In genomic region chr17:76585649-76586593, GRCh38 we compare ENCODE assay signal across 2 cellular contexts.
TF ChIP-seq lines count a peak whose summit lies in the region.

ST6GALNAC2 (minus strand) TSS chr17:76585860; CDS start chr17:76585808, 52 bp downstream.

TF ChIP-seq in HCT116, 20 proteins besides CTCF, POLR2A, EP300 and RAD21:
- TF ChIP-seq EZH2 (IDR thresholded peaks at IDR 0.05) (no peak), TCF7L2 (IDR thresholded peaks at IDR 0.05; ENCODE audit: borderline replicate concordance, extremely low read depth, insufficient read depth, insufficient read length) (peak; percentile 25), MAX (IDR thresholded peaks at IDR 0.05) (peak; percentile 65; the same call in 1 of the 2 replicates), ZFX (IDR thresholded peaks at IDR 0.05) (peak; percentile 56), POLR2AphosphoS5 (IDR thresholded peaks at IDR 0.05; ENCODE audit: low read depth, low read length) (peak; percentile 78), YY1 (IDR thresholded peaks at IDR 0.05; ENCODE audit: extremely low read depth, insufficient replicate concordance, low read depth, low read length) (no peak), EGR1 (IDR thresholded peaks at IDR 0.05; ENCODE audit: low read depth) (peak; percentile 77)

TF ChIP-seq in GM12878, 131 proteins besides CTCF, POLR2A, EP300 and RAD21:
- no peak for TF ChIP-seq ZNF384 (IDR thresholded peaks at IDR 0.05; ENCODE audit: borderline replicate concordance, low read depth, low read length)
- peak; percentile 90 for TF ChIP-seq SUZ12 (IDR thresholded peaks at IDR 0.05; ENCODE audit: unreplicated experiment)
- TF ChIP-seq, protein P1, sequence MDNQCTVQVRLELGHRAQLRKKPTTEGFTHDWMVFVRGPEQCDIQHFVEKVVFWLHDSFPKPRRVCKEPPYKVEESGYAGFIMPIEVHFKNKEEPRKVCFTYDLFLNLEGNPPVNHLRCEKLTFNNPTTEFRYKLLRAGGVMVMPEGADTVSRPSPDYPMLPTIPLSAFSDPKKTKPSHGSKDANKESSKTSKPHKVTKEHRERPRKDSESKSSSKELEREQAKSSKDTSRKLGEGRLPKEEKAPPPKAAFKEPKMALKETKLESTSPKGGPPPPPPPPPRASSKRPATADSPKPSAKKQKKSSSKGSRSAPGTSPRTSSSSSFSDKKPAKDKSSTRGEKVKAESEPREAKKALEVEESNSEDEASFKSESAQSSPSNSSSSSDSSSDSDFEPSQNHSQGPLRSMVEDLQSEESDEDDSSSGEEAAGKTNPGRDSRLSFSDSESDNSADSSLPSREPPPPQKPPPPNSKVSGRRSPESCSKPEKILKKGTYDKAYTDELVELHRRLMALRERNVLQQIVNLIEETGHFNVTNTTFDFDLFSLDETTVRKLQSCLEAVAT (IDR thresholded peaks at IDR 0.05), result no peak
- no peak for TF ChIP-seq ZZZ3 (IDR thresholded peaks at IDR 0.05; ENCODE audit: control insufficient read depth, insufficient read length, low read depth)
- no peak for TF ChIP-seq BCL11A (IDR thresholded peaks at IDR 0.05; ENCODE audit: low read depth, low read length)
- TF ChIP-seq CEBPB (IDR thresholded peaks at IDR 0.05; ENCODE audit: borderline replicate concordance in 1 of 2, low read depth in 2 of 2, low read length in 2 of 2), result no peak
- no peak for TF ChIP-seq TCF3 (IDR thresholded peaks at IDR 0.05; ENCODE audit: borderline replicate concordance, insufficient read depth, low read depth, low read length)
- TF ChIP-seq DPF2 (IDR thresholded peaks at IDR 0.05), result 0 out of 2 replicates have a peak, but pooled peaks have one; percentile 39
- peak; percentile 39; the same call in 1 of the 2 replicates for TF ChIP-seq IKZF1 (conservative IDR thresholded peaks at IDR 0.05)
- TF ChIP-seq LARP7 (IDR thresholded peaks at IDR 0.05), result peak; percentile 51; the same call in 1 of the 2 replicates
- TF ChIP-seq NFIC (IDR thresholded peaks at IDR 0.05; ENCODE audit: low read depth, low read length), result no peak
- TF ChIP-seq, protein P2, sequence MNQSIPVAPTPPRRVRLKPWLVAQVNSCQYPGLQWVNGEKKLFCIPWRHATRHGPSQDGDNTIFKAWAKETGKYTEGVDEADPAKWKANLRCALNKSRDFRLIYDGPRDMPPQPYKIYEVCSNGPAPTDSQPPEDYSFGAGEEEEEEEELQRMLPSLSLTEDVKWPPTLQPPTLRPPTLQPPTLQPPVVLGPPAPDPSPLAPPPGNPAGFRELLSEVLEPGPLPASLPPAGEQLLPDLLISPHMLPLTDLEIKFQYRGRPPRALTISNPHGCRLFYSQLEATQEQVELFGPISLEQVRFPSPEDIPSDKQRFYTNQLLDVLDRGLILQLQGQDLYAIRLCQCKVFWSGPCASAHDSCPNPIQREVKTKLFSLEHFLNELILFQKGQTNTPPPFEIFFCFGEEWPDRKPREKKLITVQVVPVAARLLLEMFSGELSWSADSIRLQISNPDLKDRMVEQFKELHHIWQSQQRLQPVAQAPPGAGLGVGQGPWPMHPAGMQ (IDR thresholded peaks at IDR 0.05; ENCODE audit: borderline replicate concordance), result no peak
- peak; percentile 38; the same call in 1 of the 2 replicates for TF ChIP-seq SMC3 (IDR thresholded peaks at IDR 0.05; ENCODE audit: borderline replicate concordance, low read length)
- TF ChIP-seq NR2C2 (IDR thresholded peaks at IDR 0.05; ENCODE audit: borderline replicate concordance, control insufficient read depth, insufficient read length, low read depth), result no peak
